16 cellular contexts compared by ENCODE assay signal in genomic region chr9:123314617-123315016, GRCh38. TPM values are rescaled to one million over a fixed set of nuclear protein-coding genes. Genes with fewer than 3 reads are reported as not detected.
DNase-seq lines count a peak whose midpoint lies in the region; ATAC-seq and TF ChIP-seq lines count a peak whose summit lies in the region.
"Had no signal": no experiment of that assay in that cellular context is flagged by ENCODE, and none has a peak within 500 bp of the region (broad histone marks: within the 10 kb centered on the region; RNA-seq: fewer than 3 reads in every experiment).

No MANE protein-coding gene starts in this region.

- no peak overlapping the region for H3K4me3 ChIP-seq in A673 (ENCODE audit: low read depth, low read length, poor library complexity, severe bottlenecking)
- H3K4me3 ChIP-seq in BLaER1 treated with 17β-estradiol and CSF1 and Interleukin-3, amounts not matched to agents 10 nM and 100 nM: no peak overlapping the region

- no peaks in the 10 kb centered on the region for H4K20me1 ChIP-seq in BLaER1 treated with 17β-estradiol and CSF1 and Interleukin-3, amounts not matched to agents 10 nM and 100 nM

- no peak for TF ChIP-seq CTCF in A673 (conservative IDR thresholded peaks at IDR 0.05; ENCODE audit: low read depth, low read length)

- H3K9me3 Mint-ChIP-seq in stimulated activated effector memory CD8-positive, alpha-beta T cell treated with anti-CD3 and anti-CD28 coated beads, Interleukin-12 subunit alpha, Interleukin-12 subunit beta, amount 100 ng/mL, for 72 hours: no peaks in the 10 kb centered on the region
- H3K9me3 Mint-ChIP-seq: CD8-positive, alpha-beta memory T cell; HFFc6 had no signal

- intact Hi-C loops in A673 (cut with micrococcal nuclease; ENCODE audit: unreplicated experiment): no loop called here

- CTCF ChIA-PET in A673 (lab: Charles Lee): interaction anchor here (0.5 kb wide), 1 partner anchor 8 kb away, joined by 3 read pairs; no protein-coding TSS in a partner anchor

- no peak for TF ChIP-seq POLR2A in GM18505 (IDR thresholded peaks at IDR 0.05; ENCODE audit: borderline replicate concordance, extremely low read depth, insufficient read depth, insufficient read length)

- H3K36me3 ChIP-seq in A673 (ENCODE audit: insufficient read depth, low read length, poor library complexity, severe bottlenecking): no peaks in the 10 kb centered on the region
- H3K36me3 ChIP-seq in BLaER1 treated with 17β-estradiol and CSF1 and Interleukin-3, amounts not matched to agents 10 nM and 100 nM: no peaks in the 10 kb centered on the region
- H3K36me3 ChIP-seq: BE2C had no signal

- H3K27ac Mint-ChIP-seq in stimulated activated effector memory CD8-positive, alpha-beta T cell treated with anti-CD3 and anti-CD28 coated beads, Interleukin-12 subunit alpha, Interleukin-12 subunit beta, amount 100 ng/mL, for 72 hours: peak overlapping the region; percentile 69
- H3K27ac Mint-ChIP-seq: CD8-positive, alpha-beta memory T cell; HFFc6 had no signal

- POLR2A ChIA-PET in A673 (lab: Charles Lee; ENCODE audit: low non-redundant PET): no interaction called here

- no peaks in the 10 kb centered on the region for H3K36me3 Mint-ChIP-seq in stimulated activated effector memory CD8-positive, alpha-beta T cell treated with anti-CD3 and anti-CD28 coated beads, Interleukin-12 subunit alpha, Interleukin-12 subunit beta, amount 100 ng/mL, for 72 hours

- no peak for DNase-seq in A673 (ENCODE audit: low spot score)
- peak; percentile 3 for DNase-seq in islet precursor cell
- no peak for DNase-seq in stimulated activated effector memory CD8-positive, alpha-beta T cell treated with anti-CD3 and anti-CD28 coated beads, Interleukin-12 subunit alpha, Interleukin-12 subunit beta, amount 100 ng/mL, for 72 hours (ENCODE audit: low spot score in 2 of 2)
- no peak for DNase-seq in central memory CD4-positive, alpha-beta T cell
- no peak for DNase-seq in stimulated activated CD4-positive, alpha-beta T cell treated with anti-CD3 and anti-CD28 coated beads, Interleukin-2, amount 100 ng/mL, for 48 hours
- DNase-seq: BE2C; Caco-2; CD8-positive, alpha-beta memory T cell; DND-41; GDM1; HCEC 1CT; HFFc6 had no signal

- H3K27ac ChIP-seq in A673 (ENCODE audit: low read depth, low read length, poor library complexity, severe bottlenecking): peak overlapping the region; percentile 93
- peak overlapping the region in 8 of 11 experiments; percentile 4 to 76 (median 34); a peak in 8 of 22 replicates for H3K27ac ChIP-seq in BLaER1 treated with 17β-estradiol and CSF1 and Interleukin-3, amounts not matched to agents 10 nM and 100 nM
- H3K27ac ChIP-seq: HL-60 had no signal

- H3K4me3 Mint-ChIP-seq in stimulated activated effector memory CD8-positive, alpha-beta T cell treated with anti-CD3 and anti-CD28 coated beads, Interleukin-12 subunit alpha, Interleukin-12 subunit beta, amount 100 ng/mL, for 72 hours: no peak overlapping the region
- H3K4me3 Mint-ChIP-seq: CD8-positive, alpha-beta memory T cell; HFFc6 had no signal

- no peaks in the 10 kb centered on the region for H3K27me3 ChIP-seq in A673 (replicated peaks; ENCODE audit: insufficient read depth, low read depth, low read length, poor library complexity)
- no peaks in the 10 kb centered on the region for H3K27me3 ChIP-seq in BLaER1 treated with 17β-estradiol and CSF1 and Interleukin-3, amounts not matched to agents 10 nM and 100 nM
- H3K27me3 ChIP-seq: BE2C had no signal

- no peak overlapping the region for H3K9ac ChIP-seq in BLaER1 treated with 17β-estradiol and CSF1 and Interleukin-3, amounts not matched to agents 10 nM and 100 nM

- no TSS peak for BruUV-seq in A673 (replicated peaks; lab: Mats Ljungman, UMichigan)

- H3K9me3 ChIP-seq in A673 (ENCODE audit: low read depth, low read length, poor library complexity, severe bottlenecking): no peaks in the 10 kb centered on the region
- no peaks in the 10 kb centered on the region for H3K9me3 ChIP-seq in BLaER1 treated with 17β-estradiol and CSF1 and Interleukin-3, amounts not matched to agents 10 nM and 100 nM (replicated peaks in 1 of 11)
- H3K9me3 ChIP-seq: BE2C, Caco-2 had no signal

- ATAC-seq in stimulated activated effector memory CD8-positive, alpha-beta T cell treated with anti-CD3 and anti-CD28 coated beads, Interleukin-12 subunit alpha, Interleukin-12 subunit beta, amount 100 ng/mL, for 72 hours: no peak
- no peak for ATAC-seq in GM18505 (IDR thresholded peaks at IDR 0.05; ENCODE audit: unreplicated experiment)

- H3K4me2 ChIP-seq in BLaER1 treated with 17β-estradiol and CSF1 and Interleukin-3, amounts not matched to agents 10 nM and 100 nM: peak overlapping the region in 5 of 11 experiments; percentile 1 to 77 (median 28); a peak in 4 of 22 replicates

- peaks cover 57% of the 10 kb centered on the region for H3K4me1 ChIP-seq in A673 (ENCODE audit: insufficient read depth, low read length, poor library complexity, severe bottlenecking)
- H3K4me1 ChIP-seq in BLaER1 treated with 17β-estradiol and CSF1 and Interleukin-3, amounts not matched to agents 10 nM and 100 nM: peaks cover 56 to 92% (median 86%) of the 10 kb centered on the region in 10 experiments
- H3K4me1 ChIP-seq: BE2C, Caco-2 had no signal

- H3K4me1 Mint-ChIP-seq in stimulated activated effector memory CD8-positive, alpha-beta T cell treated with anti-CD3 and anti-CD28 coated beads, Interleukin-12 subunit alpha, Interleukin-12 subunit beta, amount 100 ng/mL, for 72 hours: peaks cover 25% of the 10 kb centered on the region

RNA-seq across cellular contexts. Expression of gene CRB2, which starts 41.4 kb away (rescaled TPM):
- 0.47 and 0.55 TPM in 2 replicates for total RNA-seq in A673 (2021)
- total RNA-seq: CD8-positive, alpha-beta memory T cell; H4; HFFc6 had no signal

RNA-seq across cellular contexts. Expression of gene STRBP, which starts 46.2 kb away (rescaled TPM):
- total RNA-seq in A673 (2021): 79.4 and 84.9 TPM in 2 replicates
